Comparison of ENCODE assay signal across 8 cellular contexts in the genomic region with DNA sequence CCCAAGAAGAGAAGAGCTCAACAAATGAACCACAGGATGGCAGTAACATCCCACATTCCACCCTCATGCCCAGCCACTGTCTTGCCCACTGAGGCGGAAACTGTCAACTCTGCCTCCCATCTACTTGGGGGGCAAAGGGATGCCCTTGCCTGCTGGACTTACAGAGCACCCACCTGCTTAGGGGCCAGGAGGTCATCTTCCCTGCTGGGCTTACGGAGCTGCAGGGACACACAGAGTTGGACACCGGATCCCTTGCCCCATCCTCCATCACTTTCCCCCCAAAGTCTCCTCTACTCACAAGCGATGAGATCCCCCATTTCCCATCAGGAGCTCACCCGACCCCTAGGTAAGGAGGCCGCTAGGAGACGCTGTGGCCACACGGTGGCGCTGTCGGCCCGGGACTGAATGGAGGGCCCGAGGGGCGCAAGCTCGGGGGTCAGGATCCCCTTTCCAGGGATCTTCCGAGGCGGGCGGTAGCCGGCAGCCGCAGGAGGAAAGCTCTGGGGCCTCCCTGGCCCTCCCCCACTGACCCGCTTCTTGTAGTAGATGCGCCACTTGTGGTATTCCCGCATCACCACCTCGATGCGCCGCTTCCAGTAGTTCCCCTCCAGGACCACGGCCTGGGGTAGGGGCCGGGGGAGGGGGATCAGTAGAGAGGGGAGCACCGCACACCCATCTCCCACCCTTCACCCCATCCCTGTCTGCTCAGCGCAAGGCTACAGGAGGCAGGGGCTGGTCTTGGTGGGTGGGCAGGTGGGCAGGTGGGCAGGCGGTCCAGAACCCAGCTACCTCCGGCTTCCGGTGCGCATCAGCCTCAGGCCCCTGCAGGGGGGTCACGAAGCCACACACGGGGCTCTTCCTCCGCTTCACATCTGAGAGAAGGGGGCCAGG. TPM values are rescaled to one million over a fixed set of nuclear protein-coding genes. Genes with fewer than 3 reads are reported as not detected.
DNase-seq lines count a peak whose midpoint lies in the region; ATAC-seq and TF ChIP-seq lines count a peak whose summit lies in the region.

No MANE protein-coding gene starts in this region.

- no peaks in the 10 kb centered on the region for H3K36me3 Mint-ChIP-seq in natural killer cell treated with Interleukin-12 subunit alpha and Interleukin-12 subunit beta and Interleukin-15 and Interleukin-18, amount 100 ng/mL, for 72 hours

- H3K4me1 ChIP-seq in stomach: peaks cover 0 to 9% (median 6%) of the 10 kb centered on the region in 4 donors

- no peaks in the 10 kb centered on the region for H3K9me3 Mint-ChIP-seq in natural killer cell treated with Interleukin-12 subunit alpha and Interleukin-12 subunit beta and Interleukin-15 and Interleukin-18, amount 100 ng/mL, for 72 hours

- intact Hi-C loops in stomach (cut with DNase I; ENCODE audit: low total_unique reads): loop anchor here (5.0 kb wide), 1 partner anchor 115 kb away; no protein-coding TSS in a partner anchor

- H3K4me3 Mint-ChIP-seq in natural killer cell treated with Interleukin-12 subunit alpha and Interleukin-12 subunit beta and Interleukin-15 and Interleukin-18, amount 100 ng/mL, for 72 hours: no peak overlapping the region

- H3K4me1 Mint-ChIP-seq in natural killer cell treated with Interleukin-12 subunit alpha and Interleukin-12 subunit beta and Interleukin-15 and Interleukin-18, amount 100 ng/mL, for 72 hours (ENCODE audit: low read depth in 2 of 2): peaks cover 0 to 3% of the 10 kb centered on the region in 2 donors

- ATAC-seq in esophagus mucosa (peak; percentile 47), GM18870 (IDR thresholded peaks at IDR 0.05; ENCODE audit: unreplicated experiment) (no peak)
- peak; percentile 68 to 77 for ATAC-seq in natural killer cell treated with Interleukin-12 subunit alpha and Interleukin-12 subunit beta and Interleukin-15 and Interleukin-18, amount 100 ng/mL, for 72 hours

- H3K27me3 ChIP-seq in stomach: peaks cover 0 to 59% (median 39%) of the 10 kb centered on the region in 3 donors

- DNase-seq in SHP77 (lab: John Stamatoyannopoulos, UW) (peak; percentile 29 to 31), SHP77 treated with DMSO at 0.1 percent for 48 hours (lab: John Stamatoyannopoulos, UW) (no peak), NCI-H345 treated with DMSO at 0.1 percent for 48 hours (lab: John Stamatoyannopoulos, UW; ENCODE audit: unreplicated experiment) (peak; percentile 25), stomach (peak; percentile 59)
- peak; percentile 15 for DNase-seq in activated CD8-positive, alpha-beta memory T cell treated with anti-CD3 and anti-CD28 coated beads, Interleukin-2, amount 50 U/mL, for 24 hours (ENCODE audit: extremely low read depth)
- DNase-seq in natural killer cell treated with Interleukin-12 subunit alpha and Interleukin-12 subunit beta and Interleukin-15 and Interleukin-18, amount 100 ng/mL, for 72 hours (ENCODE audit: low spot score): peak; percentile 75

- H3K36me3 ChIP-seq in stomach: no peaks in the 10 kb centered on the region

- peaks cover 11 to 16% of the 10 kb centered on the region in 2 donors for H3K27me3 Mint-ChIP-seq in natural killer cell treated with Interleukin-12 subunit alpha and Interleukin-12 subunit beta and Interleukin-15 and Interleukin-18, amount 100 ng/mL, for 72 hours

- H3K4me3 ChIP-seq in stomach: peak overlapping the region in 1 of 4 donors; percentile 22

- H3K27ac Mint-ChIP-seq in natural killer cell treated with Interleukin-12 subunit alpha and Interleukin-12 subunit beta and Interleukin-15 and Interleukin-18, amount 100 ng/mL, for 72 hours: no peak overlapping the region

- 15 to 21% (median 17%) methylated on average over 19 to 36 of the region's 36 CpGs for WGBS in stomach, 5 donors

- no peak for TF ChIP-seq POLR2A in stomach (IDR thresholded peaks at IDR 0.05)

- no peaks in the 10 kb centered on the region for H3K9me3 ChIP-seq in stomach

- TF ChIP-seq EP300 in stomach (IDR thresholded peaks at IDR 0.05): no peak

- no peak overlapping the region for H3K27ac ChIP-seq in stomach

- TF ChIP-seq CTCF in stomach (IDR thresholded peaks at IDR 0.05): peak in 5 of 7 experiments; percentile 80 to 93 (median 86)

RNA-seq across cellular contexts. Expression of gene MLXIPL, which starts 17.3 kb away (rescaled TPM):
- 0.52 TPM for total RNA-seq in esophagus mucosa
- under 1 TPM in 1 of 2 donors, not detected in 1; 0.43 TPM for total RNA-seq in natural killer cell treated with Interleukin-12 subunit alpha and Interleukin-12 subunit beta and Interleukin-15 and Interleukin-18, amount 100 ng/mL, for 72 hours
- total RNA-seq in stomach: 100 to 1,000 TPM in 1 of 5 donors, 10 to 100 TPM in 3, 1 to 10 TPM in 1; 4.4 to 102 (median 16.1) TPM
- polyA plus RNA-seq in stomach: 1 to 10 TPM; 2.4 to 3.1 (median 2.6) TPM

RNA-seq across cellular contexts. Expression of gene TBL2, which starts 28.7 kb away (rescaled TPM):
- 19.2 TPM for total RNA-seq in esophagus mucosa
- total RNA-seq in natural killer cell treated with Interleukin-12 subunit alpha and Interleukin-12 subunit beta and Interleukin-15 and Interleukin-18, amount 100 ng/mL, for 72 hours: 10 to 100 TPM; 30.7 to 36.6 TPM
- total RNA-seq in stomach: 100 to 1,000 TPM in 1 of 5 donors, 10 to 100 TPM in 3, 1 to 10 TPM in 1; 1.2 to 176 (median 43.0) TPM
- polyA plus RNA-seq in stomach: 10 to 100 TPM in 1 of 3 donors, 1 to 10 TPM in 2; 8.9 to 11.8 (median 9.5) TPM

RNA-seq across cellular contexts. Expression of gene BCL7B, which starts 49.6 kb away (rescaled TPM):
- total RNA-seq in esophagus mucosa (34.8 TPM), stomach (100 to 1,000 TPM in 1 of 5 donors, 10 to 100 TPM in 3, 1 to 10 TPM in 1; 9.0 to 105 (median 76.1) TPM)
- 10 to 100 TPM; 78.7 to 83.7 TPM for total RNA-seq in natural killer cell treated with Interleukin-12 subunit alpha and Interleukin-12 subunit beta and Interleukin-15 and Interleukin-18, amount 100 ng/mL, for 72 hours
- 10 to 100 TPM; 39.1 to 75.6 (median 54.7) TPM for polyA plus RNA-seq in stomach
